12 cellular contexts compared by ENCODE assay signal in the genomic region with DNA sequence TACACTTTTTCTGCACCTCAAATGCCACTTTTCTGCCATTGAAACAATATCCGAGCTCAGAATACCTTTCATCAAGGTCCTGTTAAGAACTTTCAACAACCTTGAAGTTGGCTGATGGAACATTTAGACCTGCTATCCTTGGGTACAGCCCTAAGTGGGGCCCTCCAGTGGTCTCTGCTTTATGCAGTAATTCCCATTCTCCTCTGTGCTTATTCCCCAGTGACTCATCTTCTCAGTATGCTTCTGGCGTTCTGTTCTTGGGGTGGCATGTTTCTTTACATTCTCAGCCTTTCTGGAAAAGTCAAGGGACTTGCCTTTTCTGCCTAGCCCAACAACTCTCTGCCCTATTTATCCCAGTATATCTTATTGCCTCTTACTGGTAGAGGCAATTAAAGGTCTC. TPM values are rescaled to one million over a fixed set of nuclear protein-coding genes. Genes with fewer than 3 reads are reported as not detected.
DNase-seq lines count a peak whose midpoint lies in the region; ATAC-seq and TF ChIP-seq lines count a peak whose summit lies in the region.
"Had no signal": no experiment of that assay in that cellular context is flagged by ENCODE, and none has a peak within 500 bp of the region (broad histone marks: within the 10 kb centered on the region; RNA-seq: fewer than 3 reads in every experiment).

No MANE protein-coding gene starts in this region.

- H3K27me3 ChIP-seq in PC-9 (ENCODE audit: insufficient read depth, low read depth) (no peaks in the 10 kb centered on the region), endodermal cell (ENCODE audit: control insufficient read depth, insufficient read depth, low read length, poor library complexity, severe bottlenecking) (no peaks in the 10 kb centered on the region), skeletal muscle satellite cell (ENCODE audit: control insufficient read depth, insufficient read depth, low read length) (no peaks in the 10 kb centered on the region)
- H3K27me3 ChIP-seq: pancreas had no signal

- H3K4me1 ChIP-seq in PC-9 (replicated peaks; ENCODE audit: insufficient read depth) (peaks cover 54% of the 10 kb centered on the region), endodermal cell (ENCODE audit: control insufficient read depth, insufficient read depth, low read length) (no peaks in the 10 kb centered on the region), skeletal muscle satellite cell (ENCODE audit: control insufficient read depth, insufficient read depth, low read length) (peaks cover 33% of the 10 kb centered on the region)

- CTCF ChIA-PET in activated CD4-positive, alpha-beta T cell treated with anti-CD3 and anti-CD28 coated beads, Interleukin-2, amount 10 ng/mL, durations not matched to agents 7 days and 5 days (lab: Charles Lee) = interaction anchor here (0.7 kb wide), 1 partner anchor 45 kb away, joined by 5 read pairs; no protein-coding TSS in a partner anchor
- CTCF ChIA-PET in PC-9 (lab: Charles Lee) = no interaction called here

- peaks cover 100% of the 10 kb centered on the region for H3K79me2 ChIP-seq in PC-9 (ENCODE audit: low read depth)

- H3K4me1 Mint-ChIP-seq in activated CD4-positive, alpha-beta T cell treated with anti-CD3 and anti-CD28 coated beads, Interleukin-2, amount 10 ng/mL, durations not matched to agents 7 days and 5 days = peaks cover 87% of the 10 kb centered on the region
- H3K4me1 Mint-ChIP-seq in endodermal cell = peaks cover 21% of the 10 kb centered on the region

- H3K27ac ChIP-seq in PC-9 (peak overlapping the region; percentile 42), endodermal cell (ENCODE audit: low read depth, low read length) (no peak overlapping the region)
- H3K27ac ChIP-seq: pancreas had no signal

- H3K36me3 ChIP-seq in PC-9 (ENCODE audit: low read depth) = peaks cover 11% of the 10 kb centered on the region
- peaks cover 28% of the 10 kb centered on the region for H3K36me3 ChIP-seq in endodermal cell (ENCODE audit: control insufficient read depth, insufficient read depth, low read length)
- H3K36me3 ChIP-seq in skeletal muscle satellite cell (ENCODE audit: insufficient read depth, low read length) = peaks cover 7% of the 10 kb centered on the region
- H3K36me3 ChIP-seq: pancreas had no signal

- H3K9me2 ChIP-seq in PC-9 (ENCODE audit: insufficient read depth) = no peaks in the 10 kb centered on the region

- peaks cover 45% of the 10 kb centered on the region for H3K36me3 Mint-ChIP-seq in activated CD4-positive, alpha-beta T cell treated with anti-CD3 and anti-CD28 coated beads, Interleukin-2, amount 10 ng/mL, durations not matched to agents 7 days and 5 days (ENCODE audit: low read depth)
- H3K36me3 Mint-ChIP-seq in endodermal cell (ENCODE audit: low read depth) = peaks cover 11% of the 10 kb centered on the region

- H3K4me3 ChIP-seq in PC-9 (no peak overlapping the region), endodermal cell (ENCODE audit: low read length) (no peak overlapping the region), skeletal muscle satellite cell (ENCODE audit: low read length) (no peak overlapping the region)
- H3K4me3 ChIP-seq: pancreas had no signal

- intact Hi-C loops in PC-9 (cut with micrococcal nuclease; ENCODE audit: unreplicated experiment) = no loop called here

- BruUV-seq in PC-9 (replicated peaks; lab: Mats Ljungman, UMichigan) = no TSS peak

- no peak for DNase-seq in activated CD4-positive, alpha-beta T cell treated with anti-CD3 and anti-CD28 coated beads, Interleukin-2, amount 10 ng/mL, durations not matched to agents 7 days and 5 days
- no peak for DNase-seq in activated CD4-positive, alpha-beta T cell treated with anti-CD3 and anti-CD28 coated beads for 1 hour
- DNase-seq in PC-9 (peak; percentile 27 to 68), endodermal cell (peak; percentile 57), kidney glomerular epithelial cell (lab: John Stamatoyannopoulos, UW) (no peak)
- no peak for DNase-seq in activated effector memory CD4-positive, alpha-beta T cell treated with Interleukin-2 at 50 U/mL for 16 hours
- DNase-seq: cortex of kidney, DMS153, NCI-H82, pancreas had no signal

- H3K9ac ChIP-seq in endodermal cell (ENCODE audit: extremely low read depth, low read length, poor library complexity, severe bottlenecking) = no peak overlapping the region
- no peak overlapping the region for H3K9ac ChIP-seq in skeletal muscle satellite cell (ENCODE audit: low read depth, low read length)

- peak overlapping the region; percentile 75 for H3K27ac Mint-ChIP-seq in activated CD4-positive, alpha-beta T cell treated with anti-CD3 and anti-CD28 coated beads, Interleukin-2, amount 10 ng/mL, durations not matched to agents 7 days and 5 days
- H3K27ac Mint-ChIP-seq in endodermal cell = no peak overlapping the region

- H3K4me2 ChIP-seq in PC-9 (peak overlapping the region; percentile 39), skeletal muscle satellite cell (ENCODE audit: low read length) (peak overlapping the region; percentile 58)

- peaks cover 86% of the 10 kb centered on the region for H4K20me1 ChIP-seq in PC-9 (ENCODE audit: insufficient read depth)

- 76 to 86% methylated on average over 2 of the region's 2 CpGs for WGBS in endodermal cell (ENCODE audit: insufficient coverage in 1 of 2, insufficient read length in 1 of 2), 2 experiments

- H3K4me3 Mint-ChIP-seq in activated CD4-positive, alpha-beta T cell treated with anti-CD3 and anti-CD28 coated beads, Interleukin-2, amount 10 ng/mL, durations not matched to agents 7 days and 5 days = no peak overlapping the region
- H3K4me3 Mint-ChIP-seq in endodermal cell = no peak overlapping the region

- H3K27me3 Mint-ChIP-seq in activated CD4-positive, alpha-beta T cell treated with anti-CD3 and anti-CD28 coated beads, Interleukin-2, amount 10 ng/mL, durations not matched to agents 7 days and 5 days = no peaks in the 10 kb centered on the region
- peaks cover 16% of the 10 kb centered on the region for H3K27me3 Mint-ChIP-seq in endodermal cell (ENCODE audit: insufficient read depth)

- H3K9me3 ChIP-seq in PC-9 (ENCODE audit: insufficient read depth, low read depth) (no peaks in the 10 kb centered on the region), endodermal cell (ENCODE audit: control insufficient read depth, low read length) (no peaks in the 10 kb centered on the region), skeletal muscle satellite cell (replicated peaks; ENCODE audit: low read length) (no peaks in the 10 kb centered on the region)
- H3K9me3 ChIP-seq: pancreas had no signal

- H2AFZ ChIP-seq in PC-9 = no peak overlapping the region

- H3F3A ChIP-seq in PC-9 (ENCODE audit: insufficient read depth, low read depth) = peaks cover 53% of the 10 kb centered on the region

- no peaks in the 10 kb centered on the region for H3K9me3 Mint-ChIP-seq in activated CD4-positive, alpha-beta T cell treated with anti-CD3 and anti-CD28 coated beads, Interleukin-2, amount 10 ng/mL, durations not matched to agents 7 days and 5 days
- peaks cover 2% of the 10 kb centered on the region for H3K9me3 Mint-ChIP-seq in endodermal cell

- TF ChIP-seq CTCF in PC-9 (conservative IDR thresholded peaks at IDR 0.05) = no peak
- peak; percentile 14 for TF ChIP-seq CTCF in endodermal cell (conservative IDR thresholded peaks at IDR 0.05)

- no peak for ATAC-seq in GM18519 (IDR thresholded peaks at IDR 0.05; ENCODE audit: low FRiP score, unreplicated experiment)

- POLR2A ChIA-PET in activated CD4-positive, alpha-beta T cell treated with anti-CD3 and anti-CD28 coated beads, Interleukin-2, amount 10 ng/mL, durations not matched to agents 7 days and 5 days (lab: Charles Lee) = no interaction called here
- POLR2A ChIA-PET in PC-9 (lab: Charles Lee; ENCODE audit: unreplicated experiment) = interaction anchor here (0.6 kb wide), 1 partner anchor 234 kb away, joined by 6 read pairs; no protein-coding TSS in a partner anchor

RNA-seq across cellular contexts. Expression of gene ANP32B, which starts 7.1 kb away (rescaled TPM):
- 100 to 1,000 TPM; 358 to 453 TPM for total RNA-seq in activated CD4-positive, alpha-beta T cell treated with anti-CD3 and anti-CD28 coated beads, Interleukin-2, amount 10 ng/mL, durations not matched to agents 7 days and 5 days
- total RNA-seq in PC-9 (2021) (280 and 284 TPM in 2 replicates), endodermal cell (100 to 1,000 TPM; 155 to 191 TPM)
- 177 TPM for polyA plus RNA-seq in endodermal cell (2013, experiment 1 of 2)
- polyA plus RNA-seq in endodermal cell (2013, experiment 2 of 2) = 173 TPM
- total RNA-seq in skeletal muscle satellite cell (2012; rRNA removed) = 12.2 and 13.5 TPM in 2 replicates

RNA-seq across cellular contexts. Expression of gene HEMGN, which starts 52.3 kb away (rescaled TPM):
- total RNA-seq in activated CD4-positive, alpha-beta T cell treated with anti-CD3 and anti-CD28 coated beads, Interleukin-2, amount 10 ng/mL, durations not matched to agents 7 days and 5 days = 1 to 10 TPM; 2.2 to 2.9 TPM
- not detected in 2 replicates for total RNA-seq in PC-9 (2021)
- total RNA-seq in endodermal cell = not detected
- not detected for polyA plus RNA-seq in endodermal cell (2013, experiment 1 of 2)
- not detected for polyA plus RNA-seq in endodermal cell (2013, experiment 2 of 2)
- total RNA-seq in skeletal muscle satellite cell (2012; rRNA removed) = not detected in 2 replicates
- polyA plus RNA-seq: pancreas had no signal

Comparison
In these comparisons a context has a peak if more than half of its experiments do, and no peak if none do; other contexts are left out.
1. DNase-seq: peak in PC-9 (2 of 2) and endodermal cell (single experiment); none in activated CD4-positive, alpha-beta T cell treated with anti-CD3 and anti-CD28 coated beads, Interleukin-2, amount 10 ng/mL, durations not matched to agents 7 days and 5 days (single experiment), activated CD4-positive, alpha-beta T cell treated with anti-CD3 and anti-CD28 coated beads for 1 hour (single experiment), kidney glomerular epithelial cell (single experiment) and activated effector memory CD4-positive, alpha-beta T cell treated with Interleukin-2 at 50 U/mL for 16 hours (single experiment).